ENCODE assay signal across 26 cellular contexts in genomic region chr6:71459162-71459561, GRCh38.
"Had no signal": no experiment of that assay in that cellular context is flagged by ENCODE, and none has a peak within 500 bp of the region (broad histone marks: within the 10 kb centered on the region; RNA-seq: fewer than 3 reads in every experiment).

No MANE protein-coding gene starts in this region.

- H3K4me3 Mint-ChIP-seq: activated naive CD8-positive, alpha-beta T cell; central memory CD8-positive, alpha-beta T cell; nephron; stimulated activated effector memory CD8-positive, alpha-beta T cell treated with anti-CD3 and anti-CD28 coated beads, Interleukin-12 subunit alpha, Interleukin-12 subunit beta, amount 100 ng/mL, for 72 hours; stimulated activated naive CD8-positive, alpha-beta T cell treated with anti-CD3 and anti-CD28 coated beads, Interleukin-15, Interleukin-2, amounts not matched to agents 100 ng/mL and 50 ng/mL, for 24 hours had no signal

- H3K4me3 ChIP-seq: esophagus muscularis mucosa, left ventricle myocardium inferior, ovary, skin epidermis, thyroid gland, upper lobe of right lung had no signal

- DNase-seq: activated CD4-positive, alpha-beta T cell treated with anti-CD3 and anti-CD28 coated beads for 48 hours; activated CD4-positive, alpha-beta T cell treated with anti-CD3 and anti-CD28 coated beads, Interleukin-2, amount 50 U/mL, for 48 hours; activated CD8-positive, alpha-beta memory T cell treated with anti-CD3 and anti-CD28 coated beads for 24 hours; activated effector memory CD4-positive, alpha-beta T cell treated with Interleukin-2 at 50 U/mL for 16 hours; activated naive CD4-positive, alpha-beta T cell treated with Interleukin-2 at 50 U/mL for 16 hours; anterior cingulate cortex; dermis blood vessel endothelial cell; effector CD4-positive, alpha-beta T cell; foreskin keratinocyte; left ventricle myocardium inferior; ovary; stimulated activated CD4-positive, alpha-beta T cell treated with anti-CD3 and anti-CD28 coated beads, Interleukin-4, amount 100 ng/mL, for 24 hours; substantia nigra; T1000; thyroid gland; upper lobe of right lung; WERI-Rb-1 had no signal

- H3K4me1 Mint-ChIP-seq: central memory CD8-positive, alpha-beta T cell; nephron; stimulated activated effector memory CD8-positive, alpha-beta T cell treated with anti-CD3 and anti-CD28 coated beads, Interleukin-12 subunit alpha, Interleukin-12 subunit beta, amount 100 ng/mL, for 72 hours had no signal

- H3K36me3 Mint-ChIP-seq: activated naive CD8-positive, alpha-beta T cell; stimulated activated effector memory CD8-positive, alpha-beta T cell treated with anti-CD3 and anti-CD28 coated beads, Interleukin-12 subunit alpha, Interleukin-12 subunit beta, amount 100 ng/mL, for 72 hours had no signal

- H3K27ac Mint-ChIP-seq: activated naive CD8-positive, alpha-beta T cell; nephron; progenitor cell of endocrine pancreas; stimulated activated effector memory CD8-positive, alpha-beta T cell treated with anti-CD3 and anti-CD28 coated beads, Interleukin-12 subunit alpha, Interleukin-12 subunit beta, amount 100 ng/mL, for 72 hours; stimulated activated naive CD8-positive, alpha-beta T cell treated with anti-CD3 and anti-CD28 coated beads, Interleukin-15, Interleukin-2, amounts not matched to agents 100 ng/mL and 50 ng/mL, for 24 hours had no signal

- H3K4me1 ChIP-seq: foreskin keratinocyte, left ventricle myocardium inferior, thyroid gland had no signal

- H3K27me3 Mint-ChIP-seq: progenitor cell of endocrine pancreas had no signal

- H3K9me3 ChIP-seq: esophagus muscularis mucosa, neutrophil, thyroid gland, upper lobe of right lung had no signal

- H3K36me3 ChIP-seq: esophagus muscularis mucosa, left ventricle myocardium inferior, neutrophil, ovary, thyroid gland, upper lobe of right lung, WERI-Rb-1 had no signal

- H3K27ac ChIP-seq: esophagus muscularis mucosa, foreskin keratinocyte, left ventricle myocardium inferior, neutrophil, ovary, skin epidermis, thyroid gland, upper lobe of right lung, WERI-Rb-1 had no signal

- H3K9me3 Mint-ChIP-seq: central memory CD8-positive, alpha-beta T cell; stimulated activated effector memory CD8-positive, alpha-beta T cell treated with anti-CD3 and anti-CD28 coated beads, Interleukin-12 subunit alpha, Interleukin-12 subunit beta, amount 100 ng/mL, for 72 hours; stimulated activated naive CD8-positive, alpha-beta T cell treated with anti-CD3 and anti-CD28 coated beads, Interleukin-15, Interleukin-2, amounts not matched to agents 100 ng/mL and 50 ng/mL, for 24 hours had no signal

- H3K27me3 ChIP-seq: esophagus muscularis mucosa, foreskin keratinocyte, neutrophil, ovary, thyroid gland, upper lobe of right lung had no signal
